ENCODE assay signal across 8 cellular contexts in genomic region chr5:6377582-6378127, GRCh38. TPM values are rescaled to one million over a fixed set of nuclear protein-coding genes. Genes with fewer than 3 reads are reported as not detected.
DNase-seq lines count a peak whose midpoint lies in the region; ATAC-seq and TF ChIP-seq lines count a peak whose summit lies in the region.

No MANE protein-coding gene starts in this region.

- H3K27ac ChIP-seq in H9 (ENCODE audit: insufficient read length, low read depth, low read length), result no peak overlapping the region
- H3K27ac ChIP-seq in caudate nucleus (ENCODE audit: low read depth, low read length), result peak overlapping the region; percentile 42
- peak overlapping the region; percentile 81 for H3K27ac ChIP-seq in vagina

- no peak overlapping the region for H2BK20ac ChIP-seq in H9 (ENCODE audit: low read depth, low read length, poor library complexity, severe bottlenecking)

- intact Hi-C loops in vagina (cut with DNase I), result no loop called here

- no peak overlapping the region; the same call in 1 of the 2 replicates for H3K14ac ChIP-seq in H9 (ENCODE audit: insufficient read depth, low read length)

- H3K9me3 Mint-ChIP-seq in H9 (no peaks in the 10 kb centered on the region), memory B cell (no peaks in the 10 kb centered on the region)

- H3T11ph ChIP-seq in H9 (ENCODE audit: low read length), result no peak overlapping the region

- H3K79me2 ChIP-seq in H9 (ENCODE audit: insufficient read depth, low read length), result peaks cover 11% of the 10 kb centered on the region; the same call in 1 of the 2 replicates

- no peak for TF ChIP-seq POLR2A in vagina (IDR thresholded peaks at IDR 0.05)

- H3K23ac ChIP-seq in H9 (ENCODE audit: insufficient read length, low read depth, low read length), result no peak overlapping the region

- peak; percentile 0 for DNase-seq in GM04504 (ENCODE audit: low read depth)
- peak; percentile 5 for DNase-seq in H9
- peak; percentile 5 for DNase-seq in NCI-H146 treated with DMSO at 0.1 percent for 48 hours (lab: John Stamatoyannopoulos, UW; ENCODE audit: unreplicated experiment)
- peak in 4 of 61 donors; percentile 23 to 41 (median 29) for DNase-seq in caudate nucleus (lab: John Stamatoyannopoulos, UW)
- peak in 1 of 2 donors; percentile 15 for DNase-seq in memory B cell (ENCODE audit: low spot score in 2 of 2)
- DNase-seq in vagina (ENCODE audit: extremely low spot score in 2 of 2), result peak in 1 of 2 donors; percentile 80
- DNase-seq in DMS114 treated with DMSO at 0.1 percent for 48 hours (lab: John Stamatoyannopoulos, UW; ENCODE audit: unreplicated experiment), result no peak
- no peak for DNase-seq in T-helper 9 cell

- H3K4me3 Mint-ChIP-seq in H9 (peak overlapping the region; percentile 94 to 98), memory B cell (peak overlapping the region; percentile 94)

- H3K36me3 Mint-ChIP-seq in H9 (ENCODE audit: insufficient read depth in 1 of 3, low read depth in 3 of 3) (peaks cover 27 to 43% (median 39%) of the 10 kb centered on the region in 3 experiments; a peak in 6 of 7 replicates), memory B cell (peaks cover 25% of the 10 kb centered on the region)

- H3K18ac ChIP-seq in H9 (ENCODE audit: insufficient read length, low read depth, low read length), result no peak overlapping the region

- H3K4ac ChIP-seq in H9 (ENCODE audit: low read depth, low read length), result no peak overlapping the region

- H3K4me1 Mint-ChIP-seq in H9 (peaks cover 14 to 17% of the 10 kb centered on the region in 2 experiments), memory B cell (peaks cover 21% of the 10 kb centered on the region)

- no peak overlapping the region for H4K91ac ChIP-seq in H9 (ENCODE audit: insufficient read length, low read depth, low read length)

- no CpG with 5 or more reads among the region's 11 CpGs for WGBS in H9 (ENCODE audit: extremely low coverage, insufficient read length, low lambda C conversion rate)

- peak overlapping the region; percentile 94 for H3K4me2 ChIP-seq in H9 (ENCODE audit: insufficient read depth, insufficient read length, low read length)

- H3K27me3 Mint-ChIP-seq in H9 (ENCODE audit: low read depth) (no peaks in the 10 kb centered on the region), memory B cell (no peaks in the 10 kb centered on the region)

- peaks cover 13% of the 10 kb centered on the region for H3K23me2 ChIP-seq in H9 (ENCODE audit: insufficient read length, low read depth, low read length, poor library complexity, severe bottlenecking)

- H2BK12ac ChIP-seq in H9 (ENCODE audit: insufficient read length, low read depth, low read length), result no peak overlapping the region

- no peaks in the 10 kb centered on the region for H4K20me1 ChIP-seq in H9 (ENCODE audit: control insufficient read depth, insufficient read depth, insufficient read length)

- H3K27me3 ChIP-seq in H9 (ENCODE audit: insufficient read depth, low read length) (no peaks in the 10 kb centered on the region), vagina (no peaks in the 10 kb centered on the region)

- H3K4me1 ChIP-seq in H9 (ENCODE audit: insufficient read depth, low read length), result no peaks in the 10 kb centered on the region
- H3K4me1 ChIP-seq in vagina, result peaks cover 29% of the 10 kb centered on the region

- TF ChIP-seq CTCF in H9 (conservative IDR thresholded peaks at IDR 0.05) (no peak), vagina (IDR thresholded peaks at IDR 0.05) (no peak)

- peak overlapping the region; percentile 62 for H3K9ac ChIP-seq in H9 (ENCODE audit: extremely low read depth, insufficient read length, low read length)

- H4K8ac ChIP-seq in H9 (replicated peaks; ENCODE audit: insufficient read length, low read depth, low read length), result no peak overlapping the region

- peaks cover 11% of the 10 kb centered on the region for H3K79me1 ChIP-seq in H9 (ENCODE audit: insufficient read depth, low read depth, low read length, poor library complexity, severe bottlenecking)

- no peak overlapping the region for H2BK120ac ChIP-seq in H9 (ENCODE audit: low read depth, low read length, poor library complexity, severe bottlenecking)

- H3K27ac Mint-ChIP-seq in H9, result no peak overlapping the region; a peak in 1 of 7 replicates
- H3K27ac Mint-ChIP-seq in memory B cell, result peak overlapping the region; percentile 96

- peak overlapping the region; percentile 83 to 99 for H3K4me3 ChIP-seq in vagina

- peak; percentile 9 for ATAC-seq in memory B cell (ENCODE audit: low read depth)

- no peak overlapping the region for H2AK5ac ChIP-seq in H9 (ENCODE audit: insufficient read length, low read length)

- H3K9me3 ChIP-seq in H9 (ENCODE audit: control insufficient read depth, low read depth, low read length) (no peaks in the 10 kb centered on the region), vagina (no peaks in the 10 kb centered on the region)

- H2BK15ac ChIP-seq in H9 (ENCODE audit: low read depth, low read length), result no peak overlapping the region

- H2BK5ac ChIP-seq in H9 (ENCODE audit: insufficient read length, low read length), result no peak overlapping the region

- H3K56ac ChIP-seq in H9 (ENCODE audit: insufficient read length, low read depth, low read length), result no peak overlapping the region

- no peak overlapping the region for H2AFZ ChIP-seq in H9 (ENCODE audit: low read length)

- H4K5ac ChIP-seq in H9 (ENCODE audit: insufficient read length, low read depth, low read length), result no peak overlapping the region

- H3K36me3 ChIP-seq in vagina, result peaks cover 0 to 30% of the 10 kb centered on the region in 2 donors

RNA-seq across cellular contexts. Expression of gene MED10, which starts 0.7 kb away (rescaled TPM):
- total RNA-seq in H9 (2021), result 34.6 and 35.3 TPM in 2 replicates
- total RNA-seq in vagina, result 32.7 TPM

Comparison
In these comparisons a context has a peak if more than half of its experiments do, and no peak if none do; other contexts are left out.
1. DNase-seq: peak in GM04504 (single experiment), H9 (single experiment) and NCI-H146 treated with DMSO at 0.1 percent for 48 hours (single experiment); none in DMS114 treated with DMSO at 0.1 percent for 48 hours (single experiment) and T-helper 9 cell (single experiment).